Comparison of ENCODE assay signal across 1 cellular context in genomic region chr4:89026542-89026941, GRCh38.
TF ChIP-seq lines count a peak whose summit lies in the region.

No MANE protein-coding gene starts in this region.

TF ChIP-seq in GM23338, 12 proteins besides CTCF, POLR2A, EP300 and RAD21 (continued from another document):
- TF ChIP-seq ZNF462 (CRISPR knock-in tag; IDR thresholded peaks at IDR 0.05) (no peak), ZNF114 (CRISPR knock-in tag; IDR thresholded peaks at IDR 0.05) (no peak), EZH2 (IDR thresholded peaks at IDR 0.05; ENCODE audit: low read depth, unreplicated experiment) (no peak), POLR2AphosphoS5 (IDR thresholded peaks at IDR 0.05; ENCODE audit: low read depth) (no peak), EZH2phosphoT487 (IDR thresholded peaks at IDR 0.05; ENCODE audit: unreplicated experiment) (no peak), CREB1 (CRISPR knock-in tag; IDR thresholded peaks at IDR 0.05; ENCODE audit: low read depth) (no peak), STAT1 (IDR thresholded peaks at IDR 0.05; ENCODE audit: unreplicated experiment) (no peak), ETS1 (IDR thresholded peaks at IDR 0.05) (no peak), REST (IDR thresholded peaks at IDR 0.05; ENCODE audit: unreplicated experiment) (no peak), JUNB (IDR thresholded peaks at IDR 0.05; ENCODE audit: unreplicated experiment) (no peak), NANOG (IDR thresholded peaks at IDR 0.05; ENCODE audit: borderline replicate concordance) (no peak)
